Comparison of ENCODE assay signal across 12 cellular contexts in genomic region chr20:23086931-23087411, GRCh38. TPM values are rescaled to one million over a fixed set of nuclear protein-coding genes. Genes with fewer than 3 reads are reported as not detected.
DNase-seq lines count a peak whose midpoint lies in the region; ATAC-seq and TF ChIP-seq lines count a peak whose summit lies in the region.
"Had no signal": no experiment of that assay in that cellular context is flagged by ENCODE, and none has a peak within 500 bp of the region (broad histone marks: within the 10 kb centered on the region; RNA-seq: fewer than 3 reads in every experiment).

No MANE protein-coding gene starts in this region.

- intact Hi-C loops in esophagus squamous epithelium (cut with DNase I) (no loop called here), upper lobe of right lung (cut with DNase I) (no loop called here)

- H3K36me3 ChIP-seq in esophagus squamous epithelium (no peaks in the 10 kb centered on the region), upper lobe of right lung (no peaks in the 10 kb centered on the region)

- no peaks in the 10 kb centered on the region for H3K9me3 ChIP-seq in esophagus squamous epithelium
- no peaks in the 10 kb centered on the region for H3K9me3 ChIP-seq in upper lobe of right lung
- H3K9me3 ChIP-seq: SK-N-SH had no signal

- no peak for TF ChIP-seq POLR2A in esophagus squamous epithelium (IDR thresholded peaks at IDR 0.05)

- H3K27ac ChIP-seq in esophagus squamous epithelium (peak overlapping the region; percentile 69 to 92 (median 84)), upper lobe of right lung (peak overlapping the region; percentile 93)

- H3K27me3 Mint-ChIP-seq in activated CD8-positive, alpha-beta memory T cell treated with anti-CD3 and anti-CD28 coated beads, Interleukin-2, amount 10 ng/mL, durations not matched to agents 7 days and 5 days, result peaks cover 7% of the 10 kb centered on the region
- H3K27me3 Mint-ChIP-seq in nephron (ENCODE audit: low read depth), result peaks cover 40% of the 10 kb centered on the region

- DNase-seq in activated CD8-positive, alpha-beta memory T cell treated with anti-CD3 and anti-CD28 coated beads, Interleukin-2, amount 10 ng/mL, durations not matched to agents 7 days and 5 days, result no peak
- DNase-seq in activated CD8-positive, alpha-beta memory T cell treated with anti-CD3 and anti-CD28 coated beads for 24 hours, result no peak
- DNase-seq in esophagus squamous epithelium (lab: John Stamatoyannopoulos, UW) (no peak), upper lobe of right lung (no peak), SHP77 treated with DMSO at 0.1 percent for 48 hours (lab: John Stamatoyannopoulos, UW) (no peak)
- DNase-seq: left colon, SK-N-SH had no signal

- peaks cover 0 to 61% (median 30%) of the 10 kb centered on the region in 3 donors for H3K4me1 ChIP-seq in esophagus squamous epithelium
- H3K4me1 ChIP-seq in upper lobe of right lung, result peaks cover 20% of the 10 kb centered on the region

- peaks cover 18% of the 10 kb centered on the region for H3K4me1 Mint-ChIP-seq in activated CD8-positive, alpha-beta memory T cell treated with anti-CD3 and anti-CD28 coated beads, Interleukin-2, amount 10 ng/mL, durations not matched to agents 7 days and 5 days
- H3K4me1 Mint-ChIP-seq in nephron, result peaks cover 19% of the 10 kb centered on the region

- CTCF ChIA-PET in activated CD8-positive, alpha-beta memory T cell treated with anti-CD3 and anti-CD28 coated beads, Interleukin-2, amount 10 ng/mL, durations not matched to agents 7 days and 5 days (lab: Charles Lee), result interaction anchor here (1.5 to 1.7 kb wide), 2 partner anchors 36 to 46 kb away, joined by 3 to 4 read pairs; no protein-coding TSS in a partner anchor

- peak overlapping the region; percentile 81 for H3K27ac Mint-ChIP-seq in activated CD8-positive, alpha-beta memory T cell treated with anti-CD3 and anti-CD28 coated beads, Interleukin-2, amount 10 ng/mL, durations not matched to agents 7 days and 5 days
- H3K27ac Mint-ChIP-seq in nephron, result peak overlapping the region; percentile 65 to 76 (median 68)

- peak overlapping the region in 2 of 4 donors; percentile 3 to 38 for H3K4me3 ChIP-seq in esophagus squamous epithelium
- H3K4me3 ChIP-seq in upper lobe of right lung, result peak overlapping the region; percentile 50

- 56 to 60% methylated on average over 10 to 13 of the region's 14 CpGs for WGBS in esophagus squamous epithelium, 2 donors

- ATAC-seq in activated CD8-positive, alpha-beta memory T cell treated with anti-CD3 and anti-CD28 coated beads, Interleukin-2, amount 10 ng/mL, durations not matched to agents 7 days and 5 days, result no peak
- ATAC-seq in upper lobe of right lung (peak; percentile 39), GM21528 (IDR thresholded peaks at IDR 0.05; ENCODE audit: low FRiP score, unreplicated experiment) (no peak), GM19463 (IDR thresholded peaks at IDR 0.05; ENCODE audit: unreplicated experiment) (no peak)
- ATAC-seq: left colon had no signal

- TF ChIP-seq CTCF in esophagus squamous epithelium (IDR thresholded peaks at IDR 0.05), result no peak
- TF ChIP-seq CTCF in nephron (IDR thresholded peaks at IDR 0.05; ENCODE audit: unreplicated experiment in 3 of 3), result no peak
- no peak for TF ChIP-seq CTCF in upper lobe of right lung (IDR thresholded peaks at IDR 0.05)

- H3K36me3 Mint-ChIP-seq in activated CD8-positive, alpha-beta memory T cell treated with anti-CD3 and anti-CD28 coated beads, Interleukin-2, amount 10 ng/mL, durations not matched to agents 7 days and 5 days, result no peaks in the 10 kb centered on the region
- no peaks in the 10 kb centered on the region for H3K36me3 Mint-ChIP-seq in nephron (ENCODE audit: low read depth)

- no peaks in the 10 kb centered on the region for H3K27me3 ChIP-seq in esophagus squamous epithelium
- H3K27me3 ChIP-seq in upper lobe of right lung, result no peaks in the 10 kb centered on the region

- H3K4me3 Mint-ChIP-seq in activated CD8-positive, alpha-beta memory T cell treated with anti-CD3 and anti-CD28 coated beads, Interleukin-2, amount 10 ng/mL, durations not matched to agents 7 days and 5 days, result no peak overlapping the region
- no peak overlapping the region for H3K4me3 Mint-ChIP-seq in nephron

- H3K9me3 Mint-ChIP-seq in activated CD8-positive, alpha-beta memory T cell treated with anti-CD3 and anti-CD28 coated beads, Interleukin-2, amount 10 ng/mL, durations not matched to agents 7 days and 5 days (ENCODE audit: low read depth), result no peaks in the 10 kb centered on the region
- no peaks in the 10 kb centered on the region for H3K9me3 Mint-ChIP-seq in nephron

RNA-seq across cellular contexts. Expression of gene CD93, which starts 0.8 kb away (rescaled TPM):
- total RNA-seq in activated CD8-positive, alpha-beta memory T cell treated with anti-CD3 and anti-CD28 coated beads, Interleukin-2, amount 10 ng/mL, durations not matched to agents 7 days and 5 days, result 1 to 10 TPM in 1 of 2 experiments, under 1 TPM in 1; 0.54 to 1.6 TPM
- total RNA-seq in esophagus squamous epithelium (10 to 100 TPM in 2 of 4 donors, 1 to 10 TPM in 2; 4.5 to 22.9 (median 14.6) TPM), upper lobe of right lung (160 TPM)

RNA-seq across cellular contexts. Expression of gene THBD, which starts 37.5 kb away (rescaled TPM):
- total RNA-seq in activated CD8-positive, alpha-beta memory T cell treated with anti-CD3 and anti-CD28 coated beads, Interleukin-2, amount 10 ng/mL, durations not matched to agents 7 days and 5 days, result not detected
- total RNA-seq in esophagus squamous epithelium, result 10 to 100 TPM; 54.9 to 93.4 (median 75.1) TPM
- total RNA-seq in upper lobe of right lung, result 104 TPM
- total RNA-seq: activated CD8-positive, alpha-beta memory T cell treated with anti-CD3 and anti-CD28 coated beads for 36 hours had no signal

RNA-seq across cellular contexts. Expression of gene SSTR4, which starts 51.9 kb away (rescaled TPM):
- total RNA-seq in activated CD8-positive, alpha-beta memory T cell treated with anti-CD3 and anti-CD28 coated beads, Interleukin-2, amount 10 ng/mL, durations not matched to agents 7 days and 5 days, result not detected
- total RNA-seq in esophagus squamous epithelium (not detected), upper lobe of right lung (not detected)
- total RNA-seq: activated CD8-positive, alpha-beta memory T cell treated with anti-CD3 and anti-CD28 coated beads for 36 hours; left colon; temporal lobe had no signal

Comparison
In these comparisons a context has a peak if more than half of its experiments do, and no peak if none do; other contexts are left out.
1. RNA of gene THBD, which starts 37.5 kb away (total RNA-seq): 104 TPM in upper lobe of right lung (single experiment) and 54.9 to 93.4 TPM in esophagus squamous epithelium; not detected in activated CD8-positive, alpha-beta memory T cell treated with anti-CD3 and anti-CD28 coated beads, Interleukin-2, amount 10 ng/mL, durations not matched to agents 7 days and 5 days; every median in the first group is over 10 times any median in the second.